In the genomic region with DNA sequence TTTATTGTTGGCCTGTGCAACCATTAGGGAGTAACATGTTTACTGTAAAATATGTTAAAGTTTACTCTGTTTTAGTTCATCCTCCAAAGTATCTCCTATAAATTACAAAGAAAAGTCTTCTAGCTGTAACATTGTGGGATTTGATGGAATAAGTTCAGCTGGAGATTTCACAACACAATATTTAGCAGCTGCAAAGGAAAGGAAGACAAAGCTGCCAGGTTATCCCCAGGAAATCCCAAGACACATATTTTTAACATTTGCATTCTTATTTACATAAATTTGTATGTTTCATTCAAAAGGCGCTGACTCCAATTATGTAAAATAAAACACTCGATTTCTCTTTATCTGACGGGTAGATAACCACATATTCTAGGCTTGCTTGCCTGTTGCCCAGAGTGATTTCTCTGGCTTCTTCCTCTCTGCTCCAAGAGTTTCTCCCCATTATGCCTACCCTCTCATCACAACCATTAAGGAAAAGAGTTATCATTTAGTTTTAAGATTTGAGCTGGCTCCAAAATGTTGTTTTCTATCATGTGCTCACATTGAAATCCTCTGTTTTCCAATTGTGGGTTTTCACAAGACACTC, we compare ENCODE assay signal across 24 cellular contexts.
DNase-seq lines count a peak whose midpoint lies in the region; FAIRE-seq lines count a peak whose summit lies in the region.
"Had no signal": no experiment of that assay in that cellular context is flagged by ENCODE, and none has a peak within 500 bp of the region (broad histone marks: within the 10 kb centered on the region; RNA-seq: fewer than 3 reads in every experiment).

No MANE protein-coding gene starts in this region.

- H3K23ac ChIP-seq in mesendoderm (ENCODE audit: low read length): no peak overlapping the region

- H3K4me1 ChIP-seq in mesendoderm (ENCODE audit: control insufficient read depth, low read depth, low read length) (peaks cover 5% of the 10 kb centered on the region), subcutaneous abdominal adipose tissue (ENCODE audit: control insufficient read depth in 5 of 5, insufficient read depth in 5 of 5, low read length in 5 of 5) (peaks cover 0 to 22% (median 17%) of the 10 kb centered on the region in 5 donors), HAP-1 (no peaks in the 10 kb centered on the region)
- H3K4me1 ChIP-seq: BLaER1 had no signal

- no peak overlapping the region for H3K56ac ChIP-seq in mesendoderm (ENCODE audit: low read length)

- H2BK15ac ChIP-seq in mesendoderm (replicated peaks; ENCODE audit: low read depth): no peak overlapping the region

- no peak overlapping the region for H3K9ac ChIP-seq in mesendoderm (ENCODE audit: low read length)
- H3K9ac ChIP-seq in subcutaneous abdominal adipose tissue (ENCODE audit: low read length in 5 of 5): no peak overlapping the region
- H3K9ac ChIP-seq: BLaER1 had no signal

- H3K36me3 ChIP-seq in mesendoderm (ENCODE audit: control insufficient read depth, insufficient read depth, low read length): no peaks in the 10 kb centered on the region
- H3K36me3 ChIP-seq in subcutaneous abdominal adipose tissue (ENCODE audit: control insufficient read depth in 5 of 5, insufficient read depth in 5 of 5, low read length in 5 of 5): no peaks in the 10 kb centered on the region
- no peaks in the 10 kb centered on the region for H3K36me3 ChIP-seq in HAP-1 (replicated peaks)
- H3K36me3 ChIP-seq: BLaER1 had no signal

- peak; percentile 50 for FAIRE-seq in endometrium (lab: Jason Lieb, UNC)
- FAIRE-seq: D721Med, HTR-8/SVneo had no signal

- in situ Hi-C loops in HAP-1 (cut with MboI; ENCODE audit: low sequenced_read_pairs): no loop called here

- H3K4me3 ChIP-seq in mesendoderm (ENCODE audit: low read length) (no peak overlapping the region), subcutaneous abdominal adipose tissue (ENCODE audit: low read depth in 1 of 5, low read length in 5 of 5) (peak overlapping the region in 1 of 5 donors; percentile 19), HAP-1 (no peak overlapping the region)
- H3K4me3 ChIP-seq: BLaER1 had no signal

- no peak overlapping the region for H2BK5ac ChIP-seq in mesendoderm (ENCODE audit: low read length)

- H3K4me2 ChIP-seq in mesendoderm (ENCODE audit: low read length): no peak overlapping the region
- H3K4me2 ChIP-seq: BLaER1 had no signal

- H3K4ac ChIP-seq in mesendoderm (ENCODE audit: low read depth, low read length): no peak overlapping the region

- H2AK5ac ChIP-seq in mesendoderm (ENCODE audit: low read length): no peak overlapping the region

- H3K27me3 ChIP-seq in mesendoderm (ENCODE audit: insufficient read depth, low read length, poor library complexity): peaks cover 1% of the 10 kb centered on the region
- no peaks in the 10 kb centered on the region for H3K27me3 ChIP-seq in subcutaneous abdominal adipose tissue (ENCODE audit: control insufficient read depth in 5 of 5, insufficient read depth in 4 of 5, low read length in 5 of 5)
- H3K27me3 ChIP-seq in HAP-1 (ENCODE audit: low read depth): no peaks in the 10 kb centered on the region
- H3K27me3 ChIP-seq: BLaER1 had no signal

- H3K9me3 ChIP-seq in subcutaneous abdominal adipose tissue (ENCODE audit: control insufficient read depth in 5 of 5, low read length in 5 of 5) (peaks cover 0 to 4% (median 0%) of the 10 kb centered on the region in 5 donors), HAP-1 (no peaks in the 10 kb centered on the region)

- no peaks in the 10 kb centered on the region for H3K79me1 ChIP-seq in mesendoderm (ENCODE audit: low read length)

- H3K18ac ChIP-seq in mesendoderm (ENCODE audit: low read length): peak overlapping the region; percentile 20

- no peaks in the 10 kb centered on the region for H3K79me2 ChIP-seq in mesendoderm (ENCODE audit: control insufficient read depth, insufficient read depth, low read length)

- H4K5ac ChIP-seq in mesendoderm (ENCODE audit: low read length): no peak overlapping the region

- H3K27ac ChIP-seq in mesendoderm (ENCODE audit: low read depth, low read length) (no peak overlapping the region), subcutaneous abdominal adipose tissue (ENCODE audit: low read depth, low read length) (peak overlapping the region; percentile 8)
- H3K27ac ChIP-seq: 22Rv1, BLaER1, HL-60, RWPE1 had no signal

- no peak overlapping the region for H2BK120ac ChIP-seq in mesendoderm (ENCODE audit: low read depth, low read length)

- WGBS in mesendoderm (ENCODE audit: extremely low coverage, insufficient coverage, low lambda C conversion rate): no CpG with 5 or more reads among the region's 3 CpGs

- H4K8ac ChIP-seq in mesendoderm (ENCODE audit: low read depth, low read length): no peak overlapping the region

- DNase-seq in NCI-H2227 (lab: John Stamatoyannopoulos, UW; ENCODE audit: unreplicated experiment) (peak; percentile 2), NCI-H2227 treated with DMSO at 0.1 percent for 48 hours (lab: John Stamatoyannopoulos, UW) (no peak), mesendoderm (no peak), NCI-H2107 (lab: John Stamatoyannopoulos, UW) (no peak), HAP-1 (ENCODE audit: low spot score in 2 of 2) (no peak), DMS153 treated with DMSO at 0.1 percent for 48 hours (lab: John Stamatoyannopoulos, UW; ENCODE audit: unreplicated experiment) (no peak)
- DNase-seq: CD8-positive, alpha-beta T cell; DMS79 treated with DMSO at 0.1 percent for 48 hours; HCEC 1CT; Kasumi-1; MM.1S; NCI-H1105 treated with DMSO at 0.1 percent for 48 hours; NCI-H187; NCI-H446; NCI-H774; PC-3 had no signal
